In the genomic region with DNA sequence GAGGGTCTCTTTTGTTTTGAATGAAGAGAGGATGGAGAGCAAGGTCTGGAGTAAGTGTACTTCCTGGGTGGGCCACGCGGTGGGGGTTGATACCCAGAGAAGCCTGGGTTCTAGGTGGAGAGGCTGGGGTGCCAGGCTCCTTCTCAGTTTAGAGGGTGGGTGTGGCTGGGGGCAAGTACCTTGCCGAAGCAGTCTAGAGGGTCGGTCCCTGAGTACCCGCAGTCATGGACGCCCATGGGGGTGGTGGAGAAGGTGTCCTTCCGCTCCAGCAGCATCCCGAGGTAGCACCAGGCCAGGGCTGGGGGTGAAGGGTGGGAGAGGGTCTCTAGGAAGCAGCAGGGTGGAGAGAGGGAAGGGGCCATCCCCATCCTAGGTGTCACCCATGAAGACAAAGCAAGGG, we compare ENCODE assay signal across 35 cellular contexts. TPM values are rescaled to one million over a fixed set of nuclear protein-coding genes. Genes with fewer than 3 reads are reported as not detected.
"Had no signal": no experiment of that assay in that cellular context is flagged by ENCODE, and none has a peak within 500 bp of the region (broad histone marks: within the 10 kb centered on the region; RNA-seq: fewer than 3 reads in every experiment).

No MANE protein-coding gene starts in this region.

- H3K4me1 Mint-ChIP-seq: activated CD4-positive, alpha-beta T cell treated with anti-CD3 and anti-CD28 coated beads, Interleukin-2, amount 10 ng/mL, durations not matched to agents 24 days and 14 days; activated naive CD8-positive, alpha-beta T cell treated with anti-CD3 and anti-CD28 coated beads, Interleukin-2, amount 50 U/mL, for 24 hours; IgD-negative memory B cell had no signal

- H3K9me3 Mint-ChIP-seq: activated CD4-positive, alpha-beta T cell treated with anti-CD3 and anti-CD28 coated beads, Interleukin-2, amount 10 ng/mL, durations not matched to agents 24 days and 14 days; activated naive CD8-positive, alpha-beta T cell treated with anti-CD3 and anti-CD28 coated beads, Interleukin-2, amount 50 U/mL, for 24 hours; activated T-cell treated with anti-CD3 and anti-CD28 coated beads, Interleukin-2, amount 50 U/mL, for 4 hours; activated T-helper 1 cell treated with anti-CD3 and anti-CD28 coated beads, Interleukin-12 subunit alpha, Interleukin-12 subunit beta, Interleukin-2, Interleukin-4 antibody, amounts not matched to agents 30 ng/mL and 10 ng/mL and 1 ng/mL, durations not matched to agents 14 hours and 24 hours and 36 hours had no signal

- H3K27ac Mint-ChIP-seq: activated CD4-positive, alpha-beta T cell treated with anti-CD3 and anti-CD28 coated beads, Interleukin-2, amount 10 ng/mL, durations not matched to agents 24 days and 14 days; activated naive CD8-positive, alpha-beta T cell; activated naive CD8-positive, alpha-beta T cell treated with anti-CD3 and anti-CD28 coated beads, Interleukin-2, amount 50 U/mL, for 24 hours; activated T-helper 1 cell treated with anti-CD3 and anti-CD28 coated beads, Interleukin-12 subunit alpha, Interleukin-12 subunit beta, Interleukin-2, Interleukin-4 antibody, amounts not matched to agents 30 ng/mL and 10 ng/mL and 1 ng/mL, durations not matched to agents 14 hours and 24 hours and 36 hours; IgD-negative memory B cell; T-helper 2 cell treated with Interferon-gamma antibody and Interleukin-4, amounts not matched to agents 5 μg/mL and 100 μg/mL, for 36 hours had no signal

- ATAC-seq: activated naive CD8-positive, alpha-beta T cell treated with anti-CD3 and anti-CD28 coated beads, Interleukin-2, amount 50 U/mL, for 24 hours; activated T-cell treated with anti-CD3 and anti-CD28 coated beads, Interleukin-2, amount 50 U/mL, for 4 hours; Panc1 had no signal

- H3K9me3 ChIP-seq: MG63, SJCRH30 had no signal

- H3K4me3 Mint-ChIP-seq: activated CD4-positive, alpha-beta T cell treated with anti-CD3 and anti-CD28 coated beads, Interleukin-2, amount 10 ng/mL, durations not matched to agents 24 days and 14 days; activated naive CD8-positive, alpha-beta T cell; activated naive CD8-positive, alpha-beta T cell treated with anti-CD3 and anti-CD28 coated beads, Interleukin-2, amount 50 U/mL, for 24 hours; activated T-cell treated with anti-CD3 and anti-CD28 coated beads, Interleukin-2, amount 50 U/mL, for 4 hours; activated T-helper 1 cell treated with anti-CD3 and anti-CD28 coated beads, Interleukin-12 subunit alpha, Interleukin-12 subunit beta, Interleukin-2, Interleukin-4 antibody, amounts not matched to agents 30 ng/mL and 10 ng/mL and 1 ng/mL, durations not matched to agents 14 hours and 24 hours and 36 hours; brain; T-helper 2 cell treated with Interferon-gamma antibody and Interleukin-4, amounts not matched to agents 5 μg/mL and 100 μg/mL, for 36 hours had no signal

- H3K36me3 ChIP-seq: MG63, SJCRH30 had no signal

- H3K4me3 ChIP-seq: MG63, SJCRH30, SK-N-MC had no signal

- H3K27me3 ChIP-seq: MG63 had no signal

- FAIRE-seq: bronchial epithelial cell, TTC549 had no signal

- DNase-seq: activated CD4-positive, alpha-beta T cell treated with anti-CD3 and anti-CD28 coated beads, Interleukin-2, amount 10 ng/mL, durations not matched to agents 24 days and 14 days; activated CD4-positive, alpha-beta T cell treated with anti-CD3 and anti-CD28 coated beads, Interleukin-2, amount 50 U/mL, for 4 hours; activated CD8-positive, alpha-beta memory T cell treated with anti-CD3 and anti-CD28 coated beads, Interleukin-2, amount 50 U/mL, for 4 hours; activated effector memory CD4-positive, alpha-beta T cell treated with Interleukin-2 at 50 U/mL for 16 hours; activated naive CD8-positive, alpha-beta T cell treated with anti-CD3 and anti-CD28 coated beads, Interleukin-2, amount 50 U/mL, for 24 hours; activated T-cell treated with anti-CD3 and anti-CD28 coated beads for 4 hours; activated T-cell treated with anti-CD3 and anti-CD28 coated beads, Interleukin-2, amount 50 U/mL, for 4 hours; anterior cingulate cortex; central memory CD4-positive, alpha-beta T cell; Kasumi-1; KBM-7; MG63; NCI-H1048; NCI-H1105 treated with DMSO at 0.1 percent for 48 hours; NCI-H1436; NCI-H1694; NCI-H1930; NCI-H2081 treated with DMSO at 0.1 percent for 48 hours; NCI-H226; NCI-H446 treated with DMSO at 0.1 percent for 48 hours; NCI-H524; NCI-H69; NCI-H82; SHP77; SJCRH30 had no signal

- H3K27ac ChIP-seq: SJCRH30, SK-N-MC had no signal

- H3K4me1 ChIP-seq: SJCRH30 had no signal

- H3K27me3 Mint-ChIP-seq: activated CD4-positive, alpha-beta T cell treated with anti-CD3 and anti-CD28 coated beads, Interleukin-2, amount 10 ng/mL, durations not matched to agents 24 days and 14 days; activated naive CD8-positive, alpha-beta T cell; activated naive CD8-positive, alpha-beta T cell treated with anti-CD3 and anti-CD28 coated beads, Interleukin-2, amount 50 U/mL, for 24 hours had no signal

- H3K36me3 Mint-ChIP-seq: brain had no signal

RNA-seq across cellular contexts. Expression of gene TTC22, which starts 14.3 kb away (rescaled TPM):
- total RNA-seq: RPMI7951, SJCRH30 had no signal
